In genomic region chr18:3261393-3262233, GRCh38 we compare ENCODE assay signal across 8 cellular contexts. TPM values are rescaled to one million over a fixed set of nuclear protein-coding genes. Genes with fewer than 3 reads are reported as not detected.
DNase-seq lines count a peak whose midpoint lies in the region; ATAC-seq and TF ChIP-seq lines count a peak whose summit lies in the region.

MYL12B (plus strand) TSS chr18:3262133; CDS start chr18:3272899, 10,766 bp downstream.

- H3K4me1 Mint-ChIP-seq in H9 = peaks cover 50 to 58% of the 10 kb centered on the region in 2 experiments

- no peaks in the 10 kb centered on the region for H3K27me3 Mint-ChIP-seq in H9 (ENCODE audit: low read depth)

- H3K27ac Mint-ChIP-seq in H9 = peak within 1 kb of the TSS; percentile 98 to 99 (median 99)

- H4K91ac ChIP-seq in H9 (ENCODE audit: insufficient read length, low read depth, low read length) = no peak within 1 kb of the TSS

- peak within 1 kb of the TSS; percentile 93 for H3K9ac ChIP-seq in H9 (ENCODE audit: extremely low read depth, insufficient read length, low read length)

- peak within 1 kb of the TSS; percentile 80 to 90 for H3K4me3 Mint-ChIP-seq in H9

- H4K5ac ChIP-seq in H9 (ENCODE audit: insufficient read length, low read depth, low read length) = no peak within 1 kb of the TSS

- no peak within 1 kb of the TSS for H2BK120ac ChIP-seq in H9 (ENCODE audit: low read depth, low read length, poor library complexity, severe bottlenecking)

- CTCF ChIA-PET in GM10248 (lab: Yijun Ruan, JAX) = interaction anchor here (0.7 to 1.6 kb wide), 5 partner anchors 9 to 405 kb away, joined by 3 to 4 read pairs (median 4); no protein-coding TSS in a partner anchor

- H3K4me3 ChIP-seq in MG63 (peak within 1 kb of the TSS; percentile 83), adrenal gland (peak within 1 kb of the TSS; percentile 73 to 95 (median 85)), left ventricle myocardium inferior (peak within 1 kb of the TSS; percentile 96), psoas muscle (peak within 1 kb of the TSS; percentile 91), uterus (peak within 1 kb of the TSS; percentile 80 to 91)

- POLR2A ChIA-PET in GM10248 (lab: Yijun Ruan, JAX) = no interaction called here

- peaks cover 4% of the 10 kb centered on the region for H3K23me2 ChIP-seq in H9 (ENCODE audit: insufficient read length, low read depth, low read length, poor library complexity, severe bottlenecking)

- H2BK12ac ChIP-seq in H9 (ENCODE audit: insufficient read length, low read depth, low read length) = no peak within 1 kb of the TSS

- peak; percentile 83 for DNase-seq in GM10248 (ENCODE audit: extremely low spot score)
- peak; percentile 83 for DNase-seq in H9
- DNase-seq in MG63 = peak; percentile 82
- DNase-seq in T-helper 1 cell = peak; percentile 71 to 88 (median 80)
- DNase-seq in adrenal gland = peak; percentile 73 to 84 (median 81)
- DNase-seq in left ventricle myocardium inferior = peak; percentile 82
- peak; percentile 85 to 92 for DNase-seq in psoas muscle
- DNase-seq in uterus = peak; percentile 69 to 80

- peak within 1 kb of the TSS; percentile 70 for H3K4me2 ChIP-seq in H9 (ENCODE audit: insufficient read depth, insufficient read length, low read length)

- H2BK15ac ChIP-seq in H9 (ENCODE audit: low read depth, low read length) = no peak within 1 kb of the TSS

- no peaks in the 10 kb centered on the region; a peak in 2 of 5 replicates for H3K9me3 Mint-ChIP-seq in H9

- H3T11ph ChIP-seq in H9 (ENCODE audit: low read length) = no peak within 1 kb of the TSS

- H3K79me2 ChIP-seq in H9 (ENCODE audit: insufficient read depth, low read length) = peaks cover 34% of the 10 kb centered on the region

- TF ChIP-seq POLR2A in adrenal gland (IDR thresholded peaks at IDR 0.05) = peak; percentile 74 to 80
- TF ChIP-seq POLR2A in uterus (IDR thresholded peaks at IDR 0.05) = peak; percentile 38 to 64

- H3K36me3 ChIP-seq in MG63 (peaks cover 41% of the 10 kb centered on the region), adrenal gland (replicated peaks in 1 of 2) (peaks cover 0 to 17% of the 10 kb centered on the region in 2 donors), left ventricle myocardium inferior (peaks cover 23% of the 10 kb centered on the region), psoas muscle (ENCODE audit: insufficient read depth in 1 of 2, low read depth in 1 of 2) (peaks cover 0 to 26% of the 10 kb centered on the region in 2 donors), uterus (no peaks in the 10 kb centered on the region)

- no peak within 1 kb of the TSS for H3K4ac ChIP-seq in H9 (ENCODE audit: low read depth, low read length)

- TF ChIP-seq CTCF in GM10248 (IDR thresholded peaks at IDR 0.05; ENCODE audit: control extremely low read depth, extremely low read depth, low read depth, missing control alignments) (no peak), H9 (conservative IDR thresholded peaks at IDR 0.05) (no peak), adrenal gland (IDR thresholded peaks at IDR 0.05) (peak in 3 of 6 experiments; percentile 8 to 25 (median 23)), left ventricle myocardium inferior (IDR thresholded peaks at IDR 0.05; ENCODE audit: borderline replicate concordance) (peak; percentile 27), psoas muscle (IDR thresholded peaks at IDR 0.05) (no peak), uterus (IDR thresholded peaks at IDR 0.05) (peak in 3 of 4 experiments; percentile 4 to 35 (median 20))

- H3K14ac ChIP-seq in H9 (ENCODE audit: insufficient read depth, low read length) = peak within 1 kb of the TSS; percentile 99

- H3K18ac ChIP-seq in H9 (ENCODE audit: insufficient read length, low read depth, low read length) = peak within 1 kb of the TSS; percentile 98

- no peak within 1 kb of the TSS for H2BK20ac ChIP-seq in H9 (ENCODE audit: low read depth, low read length, poor library complexity, severe bottlenecking)

- H4K20me1 ChIP-seq in H9 (ENCODE audit: control insufficient read depth, insufficient read depth, insufficient read length) = no peaks in the 10 kb centered on the region

- no peak within 1 kb of the TSS for H3K56ac ChIP-seq in H9 (ENCODE audit: insufficient read length, low read depth, low read length)

- no peak within 1 kb of the TSS for H2AFZ ChIP-seq in H9 (ENCODE audit: low read length)

- peak; percentile 83 to 88 (median 86) for ATAC-seq in psoas muscle

- H3K4me1 ChIP-seq in H9 (ENCODE audit: insufficient read depth, low read length) (peaks cover 6% of the 10 kb centered on the region; the same call in 1 of the 2 replicates), adrenal gland (replicated peaks in 1 of 2) (peaks cover 44 to 55% of the 10 kb centered on the region in 2 donors), left ventricle myocardium inferior (peaks cover 97% of the 10 kb centered on the region), psoas muscle (peaks cover 68% of the 10 kb centered on the region), uterus (peaks cover 2 to 5% of the 10 kb centered on the region in 2 donors)

- peak within 1 kb of the TSS; percentile 77 for H3K27ac ChIP-seq in H9 (ENCODE audit: insufficient read length, low read depth, low read length)
- peak within 1 kb of the TSS; percentile 82 to 98 (median 98) for H3K27ac ChIP-seq in adrenal gland
- H3K27ac ChIP-seq in left ventricle myocardium inferior (replicated peaks) = peak within 1 kb of the TSS; percentile 99
- peak within 1 kb of the TSS; percentile 99 for H3K27ac ChIP-seq in psoas muscle
- peak within 1 kb of the TSS; percentile 93 to 96 for H3K27ac ChIP-seq in uterus

- H3K79me1 ChIP-seq in H9 (ENCODE audit: insufficient read depth, low read depth, low read length, poor library complexity, severe bottlenecking) = no peaks in the 10 kb centered on the region

- H4K8ac ChIP-seq in H9 (replicated peaks; ENCODE audit: insufficient read length, low read depth, low read length) = no peak within 1 kb of the TSS

- intact Hi-C loops in adrenal gland (cut with DNase I) (loop anchor here (10.0 kb wide), 2 partner anchors 63 to 193 kb away; partner anchors contain the start of gene TGIF1 (in 1 of the 2)), left ventricle myocardium inferior (cut with micrococcal nuclease) (no loop called here), psoas muscle (cut with DNase I) (loop anchor here (5.0 kb wide), 2 partner anchors 186 to 191 kb away; partner anchors contain the start of gene TGIF1 (in 1 of the 2)), uterus (cut with DNase I; ENCODE audit: low total_unique reads) (no loop called here)

- no peak within 1 kb of the TSS for H3K23ac ChIP-seq in H9 (ENCODE audit: insufficient read length, low read depth, low read length)

- no peaks in the 10 kb centered on the region for H3K9me3 ChIP-seq in H9 (ENCODE audit: control insufficient read depth, low read depth, low read length)
- H3K9me3 ChIP-seq in MG63 = no peaks in the 10 kb centered on the region
- H3K9me3 ChIP-seq in adrenal gland (replicated peaks in 1 of 3) = no peaks in the 10 kb centered on the region
- H3K9me3 ChIP-seq in left ventricle myocardium inferior (replicated peaks) = no peaks in the 10 kb centered on the region
- no peaks in the 10 kb centered on the region for H3K9me3 ChIP-seq in psoas muscle
- H3K9me3 ChIP-seq in uterus = no peaks in the 10 kb centered on the region

- peaks cover 7 to 14% (median 11%) of the 10 kb centered on the region in 3 experiments; a peak in 5 of 7 replicates for H3K36me3 Mint-ChIP-seq in H9 (ENCODE audit: insufficient read depth in 1 of 3, low read depth in 3 of 3)

- peak within 1 kb of the TSS; percentile 37 for H2BK5ac ChIP-seq in H9 (ENCODE audit: insufficient read length, low read length)

- no peaks in the 10 kb centered on the region for H3K27me3 ChIP-seq in H9 (ENCODE audit: insufficient read depth, low read length)
- H3K27me3 ChIP-seq in MG63 = no peaks in the 10 kb centered on the region
- H3K27me3 ChIP-seq in adrenal gland = no peaks in the 10 kb centered on the region
- no peaks in the 10 kb centered on the region for H3K27me3 ChIP-seq in left ventricle myocardium inferior (ENCODE audit: low read depth)
- no peaks in the 10 kb centered on the region for H3K27me3 ChIP-seq in psoas muscle (ENCODE audit: insufficient read depth in 3 of 3, low read length in 2 of 3)
- H3K27me3 ChIP-seq in uterus = no peaks in the 10 kb centered on the region

- no peak within 1 kb of the TSS for H2AK5ac ChIP-seq in H9 (ENCODE audit: insufficient read length, low read length)

- no CpG with 5 or more reads among the region's 83 CpGs for WGBS in H9 (ENCODE audit: extremely low coverage, insufficient read length, low lambda C conversion rate)
- WGBS in adrenal gland, 4 donors = 0 to 1% (median 0%) methylated on average over 22 to 83 of the region's 83 CpGs
- 0 to 1% (median 0%) methylated on average over 61 to 83 of the region's 83 CpGs for WGBS in psoas muscle, 3 donors

RNA-seq across cellular contexts. Expression of gene MYL12B, which starts in this region (rescaled TPM):
- total RNA-seq in H9 (2021) (166 and 180 TPM in 2 replicates), adrenal gland (100 to 1,000 TPM; 259 to 580 (median 376) TPM), left ventricle myocardium inferior (176 TPM), psoas muscle (100 to 1,000 TPM; 163 to 212 (median 180) TPM), uterus (100 to 1,000 TPM; 236 to 387 (median 305) TPM)
- total RNA-seq in MG63 (2014; rRNA removed; shearing (Covaris generic); ENCODE audit: low replicate concordance) = 311 and 396 TPM in 2 replicates
- polyA plus RNA-seq in adrenal gland (100 to 1,000 TPM; 396 to 810 (median 786) TPM), psoas muscle (100 to 1,000 TPM; 193 to 243 (median 240) TPM)

Comparison
In these comparisons a context has a peak if more than half of its experiments do, and no peak if none do; other contexts are left out.
1. Peak in every context shown above with its lines: DNase-seq, ATAC-seq, H3K4me3 ChIP-seq and H3K27ac ChIP-seq.
2. CTCF ChIP-seq: peak in left ventricle myocardium inferior (single experiment) and uterus (3 of 4); none in GM10248 (single experiment), H9 (single experiment) and psoas muscle (single experiment).
3. intact Hi-C loops: an anchor here in adrenal gland (10.0 kb wide) and psoas muscle (5.0 kb wide); none called in left ventricle myocardium inferior and uterus.